In genomic region chr16:72997141-72997542, GRCh38 we compare ENCODE assay signal across 11 cellular contexts. TPM values are rescaled to one million over a fixed set of nuclear protein-coding genes. Genes with fewer than 3 reads are reported as not detected.
DNase-seq lines count a peak whose midpoint lies in the region; ATAC-seq and TF ChIP-seq lines count a peak whose summit lies in the region.
"Had no signal": no experiment of that assay in that cellular context is flagged by ENCODE, and none has a peak within 500 bp of the region (broad histone marks: within the 10 kb centered on the region; RNA-seq: fewer than 3 reads in every experiment).

No MANE protein-coding gene starts in this region.

- peak; percentile 17 for ATAC-seq in left ventricle myocardium superior
- ATAC-seq in activated CD8-positive, alpha-beta T cell treated with anti-CD3 and anti-CD28 coated beads for 36 hours, result no peak

- no peak for TF ChIP-seq CTCF in right atrium auricular region (IDR thresholded peaks at IDR 0.05)
- no peak for TF ChIP-seq CTCF in MCF 10A (IDR thresholded peaks at IDR 0.05; ENCODE audit: unreplicated experiment)
- TF ChIP-seq CTCF in lower leg skin (IDR thresholded peaks at IDR 0.05), result no peak
- TF ChIP-seq CTCF in activated CD8-positive, alpha-beta T cell treated with anti-CD3 and anti-CD28 coated beads for 36 hours (IDR thresholded peaks at IDR 0.05), result no peak

- no peaks in the 10 kb centered on the region for H3K9me3 Mint-ChIP-seq in MCF 10A (ENCODE audit: unreplicated experiment)
- peaks cover 5% of the 10 kb centered on the region for H3K9me3 Mint-ChIP-seq in activated CD8-positive, alpha-beta T cell treated with anti-CD3 and anti-CD28 coated beads for 36 hours
- H3K9me3 Mint-ChIP-seq in activated CD4-positive, alpha-beta T cell treated with anti-CD3 and anti-CD28 coated beads, Interleukin-2, amount 10 ng/mL, durations not matched to agents 7 days and 5 days, result peaks cover 4% of the 10 kb centered on the region

- H3K36me3 ChIP-seq in right atrium auricular region, result no peaks in the 10 kb centered on the region

- H3K4me3 ChIP-seq in right atrium auricular region (no peak overlapping the region), lower leg skin (ENCODE audit: low read depth, poor library complexity, severe bottlenecking) (no peak overlapping the region)
- H3K4me3 ChIP-seq: skin epidermis had no signal

- H3K4me1 Mint-ChIP-seq in MCF 10A (ENCODE audit: insufficient read depth, unreplicated experiment), result peaks cover 54% of the 10 kb centered on the region
- no peaks in the 10 kb centered on the region for H3K4me1 Mint-ChIP-seq in activated CD8-positive, alpha-beta T cell treated with anti-CD3 and anti-CD28 coated beads for 36 hours (ENCODE audit: low read depth)
- no peaks in the 10 kb centered on the region for H3K4me1 Mint-ChIP-seq in activated CD4-positive, alpha-beta T cell treated with anti-CD3 and anti-CD28 coated beads, Interleukin-2, amount 10 ng/mL, durations not matched to agents 7 days and 5 days

- BruUV-seq in MCF 10A (replicated peaks; lab: Mats Ljungman, UMichigan), result no TSS peak

- peaks cover 0 to 7% of the 10 kb centered on the region in 2 donors for H3K9me3 ChIP-seq in right atrium auricular region

- no peaks in the 10 kb centered on the region for H3K27me3 ChIP-seq in right atrium auricular region

- peaks cover 5% of the 10 kb centered on the region for H3K36me3 Mint-ChIP-seq in MCF 10A (ENCODE audit: insufficient read depth, unreplicated experiment)
- no peaks in the 10 kb centered on the region for H3K36me3 Mint-ChIP-seq in activated CD8-positive, alpha-beta T cell treated with anti-CD3 and anti-CD28 coated beads for 36 hours (ENCODE audit: low read depth)
- H3K36me3 Mint-ChIP-seq in activated CD4-positive, alpha-beta T cell treated with anti-CD3 and anti-CD28 coated beads, Interleukin-2, amount 10 ng/mL, durations not matched to agents 7 days and 5 days (ENCODE audit: low read depth), result no peaks in the 10 kb centered on the region

- WGBS in lower leg skin, 2 donors, result 51 to 63% methylated on average over 7 of the region's 7 CpGs

- peak overlapping the region in 1 of 2 donors; percentile 40 for H3K27ac ChIP-seq in right atrium auricular region
- H3K27ac ChIP-seq: skin epidermis had no signal

- POLR2A ChIA-PET in MCF 10A (lab: Yijun Ruan, JAX), result interaction anchor here (1.4 to 1.6 kb wide), 4 partner anchors 8 to 49 kb away, joined by 3 to 4 read pairs (median 4); no protein-coding TSS in a partner anchor
- POLR2A ChIA-PET in activated CD8-positive, alpha-beta T cell treated with anti-CD3 and anti-CD28 coated beads for 36 hours (lab: Charles Lee), result no interaction called here
- POLR2A ChIA-PET in activated CD4-positive, alpha-beta T cell treated with anti-CD3 and anti-CD28 coated beads, Interleukin-2, amount 10 ng/mL, durations not matched to agents 7 days and 5 days (lab: Charles Lee), result no interaction called here

- H3K4me3 Mint-ChIP-seq in MCF 10A (ENCODE audit: unreplicated experiment), result no peak overlapping the region
- H3K4me3 Mint-ChIP-seq in activated CD8-positive, alpha-beta T cell treated with anti-CD3 and anti-CD28 coated beads for 36 hours, result no peak overlapping the region
- no peak overlapping the region for H3K4me3 Mint-ChIP-seq in activated CD4-positive, alpha-beta T cell treated with anti-CD3 and anti-CD28 coated beads, Interleukin-2, amount 10 ng/mL, durations not matched to agents 7 days and 5 days

- CTCF ChIA-PET in MCF 10A (lab: Yijun Ruan, JAX), result interaction anchor here (0.6 to 3.1 kb wide), 2 partner anchors 164 to 1432 kb away, joined by 3 to 11 read pairs; no protein-coding TSS in a partner anchor
- CTCF ChIA-PET in activated CD8-positive, alpha-beta T cell treated with anti-CD3 and anti-CD28 coated beads for 36 hours (lab: Charles Lee), result no interaction called here
- CTCF ChIA-PET in activated CD4-positive, alpha-beta T cell treated with anti-CD3 and anti-CD28 coated beads, Interleukin-2, amount 10 ng/mL, durations not matched to agents 7 days and 5 days (lab: Charles Lee), result no interaction called here

- no peak for DNase-seq in left ventricle myocardium superior
- no peak for DNase-seq in right atrium auricular region (ENCODE audit: low spot score)
- DNase-seq in MCF 10A (ENCODE audit: unreplicated experiment), result peak; percentile 88
- peak; percentile 54 to 74 for DNase-seq in lower leg skin (ENCODE audit: low spot score in 2 of 2)
- no peak for DNase-seq in activated CD8-positive, alpha-beta T cell treated with anti-CD3 and anti-CD28 coated beads for 36 hours
- no peak for DNase-seq in activated CD4-positive, alpha-beta T cell treated with anti-CD3 and anti-CD28 coated beads, Interleukin-2, amount 10 ng/mL, durations not matched to agents 7 days and 5 days
- DNase-seq in T1000 (lab: John Stamatoyannopoulos, UW), result no peak
- DNase-seq in effector CD4-positive, alpha-beta T cell, result no peak
- DNase-seq: foreskin melanocyte, mesendoderm had no signal

- intact Hi-C loops in left ventricle myocardium superior (cut with micrococcal nuclease) (no loop called here), MCF 10A (cut with micrococcal nuclease) (no loop called here), lower leg skin (cut with DNase I; ENCODE audit: low total_unique reads) (no loop called here)
- intact Hi-C loops in activated CD8-positive, alpha-beta T cell treated with anti-CD3 and anti-CD28 coated beads for 36 hours (cut with micrococcal nuclease), result loop anchor here (10.0 kb wide), 1 partner anchor 162 kb away; no protein-coding TSS in a partner anchor

- peak overlapping the region; percentile 67 for H3K27ac Mint-ChIP-seq in MCF 10A (ENCODE audit: low read depth, unreplicated experiment)
- H3K27ac Mint-ChIP-seq in activated CD8-positive, alpha-beta T cell treated with anti-CD3 and anti-CD28 coated beads for 36 hours, result no peak overlapping the region
- no peak overlapping the region for H3K27ac Mint-ChIP-seq in activated CD4-positive, alpha-beta T cell treated with anti-CD3 and anti-CD28 coated beads, Interleukin-2, amount 10 ng/mL, durations not matched to agents 7 days and 5 days

- no peak for TF ChIP-seq POLR2A in lower leg skin (IDR thresholded peaks at IDR 0.05)

- H3K4me1 ChIP-seq in right atrium auricular region, result peaks cover 0 to 26% of the 10 kb centered on the region in 2 donors

- H3K27me3 Mint-ChIP-seq in MCF 10A (ENCODE audit: insufficient read depth, unreplicated experiment), result no peaks in the 10 kb centered on the region
- no peaks in the 10 kb centered on the region for H3K27me3 Mint-ChIP-seq in activated CD8-positive, alpha-beta T cell treated with anti-CD3 and anti-CD28 coated beads for 36 hours
- H3K27me3 Mint-ChIP-seq in activated CD4-positive, alpha-beta T cell treated with anti-CD3 and anti-CD28 coated beads, Interleukin-2, amount 10 ng/mL, durations not matched to agents 7 days and 5 days, result no peaks in the 10 kb centered on the region

RNA-seq across cellular contexts. Expression of gene ZFHX3, which starts 50.8 kb away (rescaled TPM):
- total RNA-seq in left ventricle myocardium superior (8.1 TPM), right atrium auricular region (10 to 100 TPM in 1 of 2 donors, 1 to 10 TPM in 1; 9.2 to 18.9 TPM), MCF 10A (2022) (21.1 and 27.4 TPM in 2 replicates), lower leg skin (10 to 100 TPM in 2 of 4 donors, 1 to 10 TPM in 2; 3.4 to 14.9 (median 10.0) TPM)
- total RNA-seq in activated CD8-positive, alpha-beta T cell treated with anti-CD3 and anti-CD28 coated beads for 36 hours, result under 1 TPM; 0.16 to 0.25 TPM
- total RNA-seq in activated CD4-positive, alpha-beta T cell treated with anti-CD3 and anti-CD28 coated beads, Interleukin-2, amount 10 ng/mL, durations not matched to agents 7 days and 5 days, result 1 to 10 TPM; 1.5 to 1.6 TPM

Comparison
In these comparisons a context has a peak if more than half of its experiments do, and no peak if none do; other contexts are left out.
1. DNase-seq: peak in MCF 10A (single experiment) and lower leg skin (2 of 2); none in left ventricle myocardium superior (single experiment), right atrium auricular region (single experiment), activated CD8-positive, alpha-beta T cell treated with anti-CD3 and anti-CD28 coated beads for 36 hours (single experiment), activated CD4-positive, alpha-beta T cell treated with anti-CD3 and anti-CD28 coated beads, Interleukin-2, amount 10 ng/mL, durations not matched to agents 7 days and 5 days (single experiment), T1000 (single experiment) and effector CD4-positive, alpha-beta T cell (single experiment).